ENCODE assay signal across 8 cellular contexts in genomic region chr5:148482697-148483462, GRCh38.
A peak's percentile ranks its signal among the peaks of the same experiment; 100 is the strongest.
DNase-seq lines count a peak whose midpoint lies in the region; ATAC-seq and TF ChIP-seq lines count a peak whose summit lies in the region.

No MANE protein-coding gene starts in this region.

- H3K4me3 Mint-ChIP-seq in neural crest cell, result no peak overlapping the region

- peaks cover 14% of the 10 kb centered on the region for H3K4me1 Mint-ChIP-seq in neural crest cell

- no peaks in the 10 kb centered on the region for H3K9me3 Mint-ChIP-seq in neural crest cell

- no peaks in the 10 kb centered on the region for H3K36me3 ChIP-seq in esophagus muscularis mucosa
- H3K36me3 ChIP-seq in tibial artery, result no peaks in the 10 kb centered on the region

- no peak overlapping the region for H3K27ac ChIP-seq in esophagus muscularis mucosa (replicated peaks in 1 of 4)
- H3K27ac ChIP-seq in tibial artery, result no peak overlapping the region

- in situ Hi-C loops in GM13977 (cut with MboI; ENCODE audit: low pct_unique_long_range_greater_than_20kb, low sequenced_read_pairs, unreplicated experiment), result no loop called here

- H3K4me1 ChIP-seq in esophagus muscularis mucosa (peaks cover 0 to 11% (median 7%) of the 10 kb centered on the region in 4 donors), tibial artery (no peaks in the 10 kb centered on the region)

- peak; percentile 67 for ATAC-seq in HG02610 (IDR thresholded peaks at IDR 0.05; ENCODE audit: unreplicated experiment)

- intact Hi-C loops in esophagus muscularis mucosa (cut with DNase I), result loop anchor here (5.0 kb wide), 1 partner anchor 41 kb away; no protein-coding TSS in a partner anchor
- intact Hi-C loops in tibial artery (cut with DNase I; ENCODE audit: low total_unique reads), result no loop called here

- peak; percentile 51 for DNase-seq in GM13977 (ENCODE audit: low spot score)
- DNase-seq in NCI-H2171 treated with DMSO at 0.1 percent for 48 hours (lab: John Stamatoyannopoulos, UW), result peak; percentile 21
- DNase-seq in activated CD8-positive, alpha-beta memory T cell treated with anti-CD3 and anti-CD28 coated beads for 4 hours (ENCODE audit: low read depth in 2 of 2), result peak; percentile 4 to 11
- DNase-seq in esophagus muscularis mucosa (ENCODE audit: extremely low spot score), result no peak
- peak; percentile 51 for DNase-seq in neural crest cell (ENCODE audit: low read depth, low spot score)
- peak; percentile 30 to 73 for DNase-seq in tibial artery
- DNase-seq in NCI-H2029 treated with DMSO at 0.1 percent for 48 hours (lab: John Stamatoyannopoulos, UW), result no peak

- TF ChIP-seq CTCF in GM13977 (IDR thresholded peaks at IDR 0.05; ENCODE audit: extremely low read depth, insufficient read depth, missing control alignments) (peak; percentile 88), esophagus muscularis mucosa (IDR thresholded peaks at IDR 0.05) (peak; percentile 50 to 75 (median 70)), neural crest cell (conservative IDR thresholded peaks at IDR 0.05) (peak; percentile 66), tibial artery (IDR thresholded peaks at IDR 0.05) (peak; percentile 40 to 43)

- TF ChIP-seq EP300 in esophagus muscularis mucosa (IDR thresholded peaks at IDR 0.05), result no peak

- H3K36me3 Mint-ChIP-seq in neural crest cell (ENCODE audit: low read depth), result no peaks in the 10 kb centered on the region

- H3K9me3 ChIP-seq in esophagus muscularis mucosa (no peaks in the 10 kb centered on the region), tibial artery (no peaks in the 10 kb centered on the region)

- 44% methylated on average over 17 of the region's 22 CpGs for WGBS in esophagus muscularis mucosa

- H3K27ac Mint-ChIP-seq in neural crest cell (ENCODE audit: unreplicated experiment), result no peak overlapping the region

- TF ChIP-seq POLR2A in esophagus muscularis mucosa (IDR thresholded peaks at IDR 0.05; ENCODE audit: low read depth), result no peak

- H3K27me3 Mint-ChIP-seq in neural crest cell (ENCODE audit: low read depth), result peaks cover 47% of the 10 kb centered on the region

- peaks cover 0 to 13% (median 2%) of the 10 kb centered on the region in 4 donors for H3K27me3 ChIP-seq in esophagus muscularis mucosa
- no peaks in the 10 kb centered on the region for H3K27me3 ChIP-seq in tibial artery

- H3K4me3 ChIP-seq in esophagus muscularis mucosa (no peak overlapping the region), tibial artery (no peak overlapping the region)

Comparison
In these comparisons a context has a peak if more than half of its experiments do, and no peak if none do; other contexts are left out.
1. DNase-seq: peak in GM13977 (single experiment), NCI-H2171 treated with DMSO at 0.1 percent for 48 hours (single experiment), activated CD8-positive, alpha-beta memory T cell treated with anti-CD3 and anti-CD28 coated beads for 4 hours (2 of 2), neural crest cell (single experiment) and tibial artery (2 of 2); none in esophagus muscularis mucosa (single experiment) and NCI-H2029 treated with DMSO at 0.1 percent for 48 hours (single experiment).
2. Peak in every context shown above with its lines, with median percentiles within 50 percentile points of each other: CTCF ChIP-seq.